In genomic region chr21:46111857-46112730, GRCh38 we compare ENCODE assay signal across 15 cellular contexts. TPM values are rescaled to one million over a fixed set of nuclear protein-coding genes. Genes with fewer than 3 reads are reported as not detected.
DNase-seq lines count a peak whose midpoint lies in the region; ATAC-seq and TF ChIP-seq lines count a peak whose summit lies in the region.
"Had no signal": no experiment of that assay in that cellular context is flagged by ENCODE, and none has a peak within 500 bp of the region (broad histone marks: within the 10 kb centered on the region; RNA-seq: fewer than 3 reads in every experiment).

No MANE protein-coding gene starts in this region.

- no peak overlapping the region for H2AFZ ChIP-seq in osteoblast (ENCODE audit: low read length)
- H2AFZ ChIP-seq in hepatocyte = no peak overlapping the region

- no peak overlapping the region for H3K4me3 ChIP-seq in osteoblast (ENCODE audit: insufficient read depth, low read length)
- H3K4me3 ChIP-seq in hepatocyte = no peak overlapping the region
- H3K4me3 ChIP-seq: BLaER1 treated with 17β-estradiol and CSF1 and Interleukin-3, amounts not matched to agents 10 nM and 100 nM; colonic mucosa; SK-N-MC had no signal

- H3K9me3 ChIP-seq in osteoblast (ENCODE audit: low read depth, low read length) = peaks cover 2% of the 10 kb centered on the region
- H3K9me3 ChIP-seq in hepatocyte (ENCODE audit: low read depth) = no peaks in the 10 kb centered on the region
- H3K9me3 ChIP-seq: colonic mucosa had no signal

- peaks cover 92% of the 10 kb centered on the region for H3K36me3 ChIP-seq in osteoblast (ENCODE audit: insufficient read depth, low read length)
- H3K36me3 ChIP-seq in hepatocyte (replicated peaks; ENCODE audit: insufficient read depth, low read depth) = no peaks in the 10 kb centered on the region

- 97% methylated on average over 64 of the region's 69 CpGs for WGBS in hepatocyte (ENCODE audit: low lambda C conversion rate, missing lambda C conversion rate)

- H3K4me2 ChIP-seq in osteoblast (ENCODE audit: insufficient read depth, low read length) = no peak overlapping the region
- no peak overlapping the region for H3K4me2 ChIP-seq in hepatocyte
- H3K4me2 ChIP-seq: BLaER1 treated with 17β-estradiol and CSF1 and Interleukin-3, amounts not matched to agents 10 nM and 100 nM had no signal

- no peak for ATAC-seq in GM19351 (IDR thresholded peaks at IDR 0.05; ENCODE audit: unreplicated experiment)
- ATAC-seq: activated naive CD4-positive, alpha-beta T cell treated with anti-CD3 and anti-CD28 coated beads, Interleukin-2, amount 50 U/mL, for 72 hours had no signal

- no peaks in the 10 kb centered on the region for H3K9me2 ChIP-seq in hepatocyte (replicated peaks; ENCODE audit: insufficient read depth)

- peaks cover 33% of the 10 kb centered on the region for H3K36me3 Mint-ChIP-seq in chondrocyte (ENCODE audit: low read depth)

- H3K4me3 Mint-ChIP-seq in chondrocyte (ENCODE audit: unreplicated experiment) = no peak overlapping the region
- H3K4me3 Mint-ChIP-seq: immature natural killer cell, nephron had no signal

- TF ChIP-seq CTCF in chondrocyte (IDR thresholded peaks at IDR 0.05) (no peak), osteoblast (IDR thresholded peaks at IDR 0.05; ENCODE audit: extremely low read depth, low read depth, low read length) (no peak), hepatocyte (IDR thresholded peaks at IDR 0.05; ENCODE audit: poor library complexity) (no peak), GM13977 (IDR thresholded peaks at IDR 0.05; ENCODE audit: extremely low read depth, insufficient read depth, missing control alignments) (no peak)

- H3K27ac ChIP-seq in osteoblast (ENCODE audit: low read depth, low read length) = no peak overlapping the region
- H3K27ac ChIP-seq in hepatocyte = no peak overlapping the region
- H3K27ac ChIP-seq: BLaER1 treated with 17β-estradiol and CSF1 and Interleukin-3, amounts not matched to agents 10 nM and 100 nM; colonic mucosa; SK-N-MC had no signal

- H3K27me3 ChIP-seq in osteoblast (ENCODE audit: insufficient read depth, low read length) = no peaks in the 10 kb centered on the region
- no peaks in the 10 kb centered on the region for H3K27me3 ChIP-seq in hepatocyte
- H3K27me3 ChIP-seq: BLaER1 treated with 17β-estradiol and CSF1 and Interleukin-3, amounts not matched to agents 10 nM and 100 nM; colonic mucosa had no signal

- in situ Hi-C loops in GM13977 (cut with MboI; ENCODE audit: low pct_unique_long_range_greater_than_20kb, low sequenced_read_pairs, unreplicated experiment) = no loop called here

- H3K4me1 ChIP-seq in osteoblast (ENCODE audit: insufficient read depth, low read length) (no peaks in the 10 kb centered on the region), hepatocyte (ENCODE audit: insufficient read depth) (no peaks in the 10 kb centered on the region)
- H3K4me1 ChIP-seq: colonic mucosa had no signal

- H3K27me3 Mint-ChIP-seq in chondrocyte (ENCODE audit: low read depth) = no peaks in the 10 kb centered on the region

- no peak overlapping the region for H3K27ac Mint-ChIP-seq in chondrocyte (ENCODE audit: unreplicated experiment)
- H3K27ac Mint-ChIP-seq: activated naive CD4-positive, alpha-beta T cell treated with anti-CD3 and anti-CD28 coated beads, Interleukin-2, amount 50 U/mL, for 72 hours; immature natural killer cell; nephron had no signal

- DNase-seq in stimulated activated CD4-positive, alpha-beta T cell treated with anti-CD3 and anti-CD28 coated beads, Interleukin-15, amount 100 ng/mL, for 24 hours = peak; percentile 0
- DNase-seq in stimulated activated CD4-positive, alpha-beta T cell treated with anti-CD3 and anti-CD28 coated beads, Interleukin-12 subunit alpha, Interleukin-12 subunit beta, amount 100 ng/mL, for 4 hours = no peak
- DNase-seq in chondrocyte (ENCODE audit: low spot score) (peak; percentile 94), osteoblast (ENCODE audit: insufficient read length, low spot score, missing footprints) (peak; percentile 80), hepatocyte (ENCODE audit: low spot score) (no peak), DMS153 treated with DMSO at 0.1 percent for 48 hours (lab: John Stamatoyannopoulos, UW; ENCODE audit: unreplicated experiment) (no peak), GM13977 (ENCODE audit: low spot score) (no peak)
- DNase-seq: colonic mucosa, immature natural killer cell, NCI-H2029 had no signal

- H3K9me3 Mint-ChIP-seq in chondrocyte (ENCODE audit: low read depth) = no peaks in the 10 kb centered on the region

- peaks cover 94% of the 10 kb centered on the region for H3K79me2 ChIP-seq in osteoblast (ENCODE audit: insufficient read depth, low read length)
- H3K79me2 ChIP-seq in hepatocyte = peaks cover 45% of the 10 kb centered on the region

- H4K20me1 ChIP-seq in osteoblast (ENCODE audit: insufficient read depth, low read length) = peaks cover 56% of the 10 kb centered on the region
- peaks cover 13% of the 10 kb centered on the region for H4K20me1 ChIP-seq in hepatocyte (ENCODE audit: insufficient read depth, poor library complexity, severe bottlenecking)

- H3K4me1 Mint-ChIP-seq in chondrocyte (ENCODE audit: low read depth) = peaks cover 14% of the 10 kb centered on the region
- H3K4me1 Mint-ChIP-seq: immature natural killer cell, nephron had no signal

RNA-seq across cellular contexts. Expression of gene COL6A2, which starts 14.2 kb away (rescaled TPM):
- total RNA-seq in chondrocyte (1,314 to 1,671 TPM (median 1,646 TPM) in 3 replicates), osteoblast (1,184 and 1,265 TPM in 2 replicates), hepatocyte (389 and 509 TPM in 2 replicates)
- 832 and 940 TPM in 2 replicates for polyA plus RNA-seq in hepatocyte

RNA-seq across cellular contexts. Expression of gene FTCD, which starts 43.3 kb away (rescaled TPM):
- total RNA-seq in chondrocyte (1.7 to 4.1 TPM (median 1.7 TPM) in 3 replicates), osteoblast (0.29 and 0.36 TPM in 2 replicates), hepatocyte (25.8 and 27.5 TPM in 2 replicates)
- polyA plus RNA-seq in hepatocyte = 60.9 and 76.8 TPM in 2 replicates
- polyA plus RNA-seq: immature natural killer cell had no signal

Comparison
In these comparisons a context has a peak if more than half of its experiments do, and no peak if none do; other contexts are left out.
1. DNase-seq: peak in stimulated activated CD4-positive, alpha-beta T cell treated with anti-CD3 and anti-CD28 coated beads, Interleukin-15, amount 100 ng/mL, for 24 hours (single experiment), chondrocyte (single experiment) and osteoblast (single experiment); none in stimulated activated CD4-positive, alpha-beta T cell treated with anti-CD3 and anti-CD28 coated beads, Interleukin-12 subunit alpha, Interleukin-12 subunit beta, amount 100 ng/mL, for 4 hours (single experiment), hepatocyte (single experiment), DMS153 treated with DMSO at 0.1 percent for 48 hours (single experiment) and GM13977 (single experiment).